In genomic region chr11:83157755-83158473, GRCh38 we compare ENCODE assay signal across 1 cellular context.
TF ChIP-seq lines count a peak whose summit lies in the region.

No MANE protein-coding gene starts in this region.

TF ChIP-seq in K562, 482 proteins besides CTCF, POLR2A, EP300 and RAD21 (continued from another document and continues in another):
- TF ChIP-seq HNRNPUL1 (IDR thresholded peaks at IDR 0.05; ENCODE audit: low read length) = 0 out of 2 replicates have a peak, but pooled peaks have one; percentile 56
- TF ChIP-seq MYC (IDR thresholded peaks at IDR 0.05; ENCODE audit: low read depth, low read length) = peak; percentile 92
- no peak for TF ChIP-seq MYC (CRISPR knock-in tag; IDR thresholded peaks at IDR 0.05; ENCODE audit: borderline replicate concordance, low read depth)
- no peak for TF ChIP-seq MCM5 (IDR thresholded peaks at IDR 0.05; ENCODE audit: low read depth)
- TF ChIP-seq NKRF (IDR thresholded peaks at IDR 0.05; ENCODE audit: borderline replicate concordance) = peak; percentile 78
- peak; percentile 51 for TF ChIP-seq PRDM10 (IDR thresholded peaks at IDR 0.05; ENCODE audit: partially characterized antibody)
- TF ChIP-seq GTF2E2 (tag; IDR thresholded peaks at IDR 0.05) = peak; percentile 37; the same call in 1 of the 2 replicates
- 0 out of 2 replicates have a peak, but pooled peaks have one; percentile 8 for TF ChIP-seq EGR1 (conservative IDR thresholded peaks at IDR 0.05)
- TF ChIP-seq ELF1 (tag; IDR thresholded peaks at IDR 0.05) = peak; percentile 78; the same call in 1 of the 2 replicates
- peak; percentile 42; the same call in 1 of the 2 replicates for TF ChIP-seq HDAC2 (IDR thresholded peaks at IDR 0.05)
- TF ChIP-seq ARNT (IDR thresholded peaks at IDR 0.05) = peak; percentile 51 to 67; a peak in 1 of 4 replicates
- peak; percentile 44; the same call in 1 of the 2 replicates for TF ChIP-seq TEAD4 (IDR thresholded peaks at IDR 0.05; ENCODE audit: low read length)
- no peak for TF ChIP-seq TEAD4 (CRISPR knock-in tag; IDR thresholded peaks at IDR 0.05; ENCODE audit: borderline replicate concordance)
- TF ChIP-seq HDAC3 (IDR thresholded peaks at IDR 0.05; ENCODE audit: borderline replicate concordance, partially characterized antibody) = peak; percentile 42
- TF ChIP-seq HBP1 (CRISPR knock-in tag; IDR thresholded peaks at IDR 0.05) = 0 out of 2 replicates have a peak, but pooled peaks have one; percentile 77
- TF ChIP-seq E2F6 (IDR thresholded peaks at IDR 0.05; ENCODE audit: borderline replicate concordance in 1 of 2, extremely low read depth in 1 of 2, insufficient read depth in 1 of 2, insufficient read length in 1 of 2, low read depth in 1 of 2, low read length in 1 of 2, poor library complexity in 1 of 2, severe bottlenecking in 1 of 2) = no peak
- TF ChIP-seq RBM39 (optimal IDR thresholded peaks at IDR 0.05; ENCODE audit: low read depth, low read length) = peak; percentile 79
- peak; percentile 39; the same call in 1 of the 2 replicates for TF ChIP-seq ZBTB33 (CRISPR knock-in tag; IDR thresholded peaks at IDR 0.05)
- TF ChIP-seq SPI1 (IDR thresholded peaks at IDR 0.05; ENCODE audit: borderline replicate concordance, low read depth, low read length) = peak; percentile 99
- no peak for TF ChIP-seq SREBF2 (CRISPR knock-in tag; IDR thresholded peaks at IDR 0.05)
- peak in 1 of 2 experiments; percentile 30; a peak in 1 of 4 replicates for TF ChIP-seq ZNF639 (CRISPR knock-in tag; conservative IDR thresholded peaks at IDR 0.05 in 1 of 2, IDR thresholded peaks at IDR 0.05 in 1 of 2)
- peak; percentile 12; the same call in 1 of the 2 replicates for TF ChIP-seq L3MBTL2 (IDR thresholded peaks at IDR 0.05)
- peak; percentile 77 to 97 for TF ChIP-seq SRF (CRISPR knock-in tag; IDR thresholded peaks at IDR 0.05)
- no peak for TF ChIP-seq CBFA2T2 (conservative IDR thresholded peaks at IDR 0.05)
- peak; percentile 81 to 85 for TF ChIP-seq MAZ (CRISPR knock-in tag; conservative IDR thresholded peaks at IDR 0.05 in 1 of 2, IDR thresholded peaks at IDR 0.05 in 1 of 2)
- no peak for TF ChIP-seq ZNF408 (CRISPR knock-in tag; IDR thresholded peaks at IDR 0.05; ENCODE audit: low read depth)
- TF ChIP-seq PHF21A (IDR thresholded peaks at IDR 0.05; ENCODE audit: borderline replicate concordance, low read depth) = no peak
- no peak for TF ChIP-seq SP2 (IDR thresholded peaks at IDR 0.05; ENCODE audit: extremely low read depth, low read depth, low read length, poor library complexity, severe bottlenecking)
- no peak for TF ChIP-seq CHCHD3 (CRISPR knock-in tag; IDR thresholded peaks at IDR 0.05)
- TF ChIP-seq TFAP4 (CRISPR knock-in tag; IDR thresholded peaks at IDR 0.05; ENCODE audit: borderline replicate concordance) = 0 out of 2 replicates have a peak, but pooled peaks have one; percentile 16
- no peak for TF ChIP-seq TBP (optimal IDR thresholded peaks at IDR 0.05; ENCODE audit: low read depth, low read length)
- TF ChIP-seq NCOR1 (IDR thresholded peaks at IDR 0.05) = peak; percentile 28; the same call in 1 of the 2 replicates
- TF ChIP-seq MED1 (CRISPR knock-in tag; IDR thresholded peaks at IDR 0.05; ENCODE audit: borderline replicate concordance) = no peak
- TF ChIP-seq KDM1A (IDR thresholded peaks at IDR 0.05) = peak in 1 of 2 experiments; percentile 51; a peak in 2 of 4 replicates
- TF ChIP-seq POLR2B (IDR thresholded peaks at IDR 0.05; ENCODE audit: low read depth, partially characterized antibody) = peak; percentile 31
- no peak for TF ChIP-seq PHB2 (IDR thresholded peaks at IDR 0.05; ENCODE audit: low read depth)
- TF ChIP-seq MCM3 (IDR thresholded peaks at IDR 0.05) = no peak
- no peak; the same call in 1 of the 2 replicates for TF ChIP-seq ZBED1 (IDR thresholded peaks at IDR 0.05)
- 0 out of 2 replicates have a peak, but pooled peaks have one; percentile 26 for TF ChIP-seq CREB1 (IDR thresholded peaks at IDR 0.05)
- no peak for TF ChIP-seq CREB1 (CRISPR knock-in tag; IDR thresholded peaks at IDR 0.05)
- TF ChIP-seq ZNF311 (CRISPR knock-in tag; IDR thresholded peaks at IDR 0.05) = no peak
- no peak for TF ChIP-seq RAD51 (IDR thresholded peaks at IDR 0.05; ENCODE audit: borderline replicate concordance, low read depth)
- TF ChIP-seq SRSF1 (IDR thresholded peaks at IDR 0.05; ENCODE audit: low read depth, low read length) = no peak
